1 cellular context compared by ENCODE assay signal in the genomic region with DNA sequence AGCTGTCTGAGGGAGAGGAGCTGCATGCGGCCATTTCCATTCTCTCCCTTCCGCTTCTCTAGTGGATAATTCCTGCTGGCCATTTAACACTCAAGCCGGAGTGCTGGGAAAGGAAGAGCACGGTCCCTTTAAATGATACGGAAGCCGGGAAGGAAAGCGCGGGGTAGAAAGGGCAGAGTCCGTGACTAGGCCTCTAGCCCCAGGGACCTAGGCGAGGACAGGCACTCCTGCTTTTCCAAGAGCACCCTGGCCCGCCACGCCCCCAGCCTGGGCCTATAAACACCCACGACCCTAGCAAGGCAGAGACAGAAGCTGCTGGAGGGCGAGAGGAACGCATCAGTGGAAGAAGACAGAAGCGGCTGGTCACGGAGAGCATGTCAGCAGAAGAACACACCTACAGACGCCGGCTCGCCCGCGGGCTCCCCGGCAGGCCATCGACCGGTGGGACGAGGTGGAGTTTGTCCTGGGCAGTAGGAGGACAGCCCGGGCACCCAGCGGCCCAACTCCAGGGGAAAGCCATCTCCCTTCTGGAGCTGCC.
A peak's percentile ranks its signal among the peaks of the same experiment; 100 is the strongest.
TF ChIP-seq lines count a peak whose summit lies in the region.

No MANE protein-coding gene starts in this region.

TF ChIP-seq in K562, 482 proteins besides CTCF, POLR2A, EP300 and RAD21 (continued from another document and continues in another):
- TF ChIP-seq, protein P1, sequence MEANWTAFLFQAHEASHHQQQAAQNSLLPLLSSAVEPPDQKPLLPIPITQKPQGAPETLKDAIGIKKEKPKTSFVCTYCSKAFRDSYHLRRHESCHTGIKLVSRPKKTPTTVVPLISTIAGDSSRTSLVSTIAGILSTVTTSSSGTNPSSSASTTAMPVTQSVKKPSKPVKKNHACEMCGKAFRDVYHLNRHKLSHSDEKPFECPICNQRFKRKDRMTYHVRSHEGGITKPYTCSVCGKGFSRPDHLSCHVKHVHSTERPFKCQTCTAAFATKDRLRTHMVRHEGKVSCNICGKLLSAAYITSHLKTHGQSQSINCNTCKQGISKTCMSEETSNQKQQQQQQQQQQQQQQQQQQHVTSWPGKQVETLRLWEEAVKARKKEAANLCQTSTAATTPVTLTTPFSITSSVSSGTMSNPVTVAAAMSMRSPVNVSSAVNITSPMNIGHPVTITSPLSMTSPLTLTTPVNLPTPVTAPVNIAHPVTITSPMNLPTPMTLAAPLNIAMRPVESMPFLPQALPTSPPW (CRISPR knock-in tag; IDR thresholded peaks at IDR 0.05): 0 out of 2 replicates have a peak, but pooled peaks have one; percentile 28
- TF ChIP-seq LEF1 (IDR thresholded peaks at IDR 0.05) (peak; percentile 46; the same call in 1 of the 2 replicates), YY1 (IDR thresholded peaks at IDR 0.05; ENCODE audit: borderline replicate concordance in 1 of 3, control insufficient read depth in 1 of 3, extremely low read depth in 1 of 3, insufficient read depth in 3 of 3, insufficient read length in 1 of 3, insufficient replicate concordance in 2 of 3, low read depth in 1 of 3, low read length in 2 of 3) (peak in 2 of 3 experiments; percentile 46 to 81), TEAD4 (IDR thresholded peaks at IDR 0.05; ENCODE audit: low read length) (no peak), TEAD4 (CRISPR knock-in tag; IDR thresholded peaks at IDR 0.05; ENCODE audit: borderline replicate concordance) (no peak), POLR2G (IDR thresholded peaks at IDR 0.05; ENCODE audit: low read depth, low read length) (peak; percentile 94), L3MBTL2 (IDR thresholded peaks at IDR 0.05) (peak; percentile 89), SIN3A (IDR thresholded peaks at IDR 0.05; ENCODE audit: borderline replicate concordance in 2 of 2, control insufficient read depth in 1 of 2, low read depth in 2 of 2, low read length in 2 of 2) (peak in 1 of 2 experiments; percentile 38; a peak in 3 of 4 replicates), CHCHD3 (CRISPR knock-in tag; IDR thresholded peaks at IDR 0.05) (peak; percentile 19; the same call in 1 of the 2 replicates), ETV5 (CRISPR knock-in tag; IDR thresholded peaks at IDR 0.05; ENCODE audit: low read depth) (0 out of 2 replicates have a peak, but pooled peaks have one; percentile 34), NFE2L1 (tag; IDR thresholded peaks at IDR 0.05; ENCODE audit: borderline replicate concordance, low read depth) (no peak), ELF1 (tag; IDR thresholded peaks at IDR 0.05) (peak; percentile 46; the same call in 1 of the 2 replicates), MTF1 (CRISPR knock-in tag; IDR thresholded peaks at IDR 0.05; ENCODE audit: borderline replicate concordance) (no peak), ARNT (IDR thresholded peaks at IDR 0.05) (peak in 1 of 2 experiments; percentile 52; a peak in 1 of 4 replicates), C11orf30 (IDR thresholded peaks at IDR 0.05; ENCODE audit: low read depth) (peak; percentile 3; the same call in 1 of the 2 replicates), GTF2F1 (IDR thresholded peaks at IDR 0.05; ENCODE audit: low read depth, low read length) (peak; percentile 30; the same call in 1 of the 2 replicates), NFRKB (IDR thresholded peaks at IDR 0.05; ENCODE audit: low read depth) (peak; percentile 91), PTBP1 (IDR thresholded peaks at IDR 0.05; ENCODE audit: low read depth, low read length) (no peak), NBN (IDR thresholded peaks at IDR 0.05; ENCODE audit: low read depth) (peak; percentile 60; the same call in 1 of the 2 replicates), MAZ (CRISPR knock-in tag; conservative IDR thresholded peaks at IDR 0.05 in 1 of 2, IDR thresholded peaks at IDR 0.05 in 1 of 2) (peak in 1 of 2 experiments; percentile 20; a peak in 1 of 4 replicates), CBX1 (IDR thresholded peaks at IDR 0.05; ENCODE audit: low read depth) (0 out of 2 replicates have a peak, but pooled peaks have one; percentile 18), POLR2AphosphoS5 (IDR thresholded peaks at IDR 0.05; ENCODE audit: control insufficient read depth, insufficient read depth, low read depth, low read length) (peak; percentile 83), CREB1 (IDR thresholded peaks at IDR 0.05) (no peak), CREB1 (CRISPR knock-in tag; IDR thresholded peaks at IDR 0.05) (0 out of 2 replicates have a peak, but pooled peaks have one; percentile 33), MTA3 (IDR thresholded peaks at IDR 0.05; ENCODE audit: borderline replicate concordance) (peak; percentile 98), MEF2D (tag; conservative IDR thresholded peaks at IDR 0.05; ENCODE audit: low read depth) (no peak), ZNF445 (CRISPR knock-in tag; IDR thresholded peaks at IDR 0.05; ENCODE audit: low read depth) (no peak), CREM (IDR thresholded peaks at IDR 0.05; ENCODE audit: low read depth) (peak; percentile 45), ATF1 (CRISPR knock-in tag; IDR thresholded peaks at IDR 0.05) (no peak), ATF1 (tag; IDR thresholded peaks at IDR 0.05) (peak; percentile 76), SLC30A9 (CRISPR knock-in tag; IDR thresholded peaks at IDR 0.05) (no peak), HDAC1 (IDR thresholded peaks at IDR 0.05) (peak in 1 of 2 experiments; percentile 78; a peak in 1 of 4 replicates), SAP30 (IDR thresholded peaks at IDR 0.05; ENCODE audit: borderline replicate concordance, insufficient read depth, low read depth, low read length, poor library complexity, severe bottlenecking) (peak; percentile 34), NRF1 (conservative IDR thresholded peaks at IDR 0.05 in 1 of 2, IDR thresholded peaks at IDR 0.05 in 1 of 2) (peak; percentile 14 to 28; a peak in 1 of 4 replicates), SMAD1 (IDR thresholded peaks at IDR 0.05; ENCODE audit: low read depth, low read length, partially characterized antibody) (no peak), PHF8 (IDR thresholded peaks at IDR 0.05; ENCODE audit: borderline replicate concordance, low read length) (peak; percentile 69; the same call in 1 of the 2 replicates), ZFP36 (IDR thresholded peaks at IDR 0.05; ENCODE audit: low read depth, low read length, partially characterized antibody) (no peak)
- TF ChIP-seq, protein P2, sequence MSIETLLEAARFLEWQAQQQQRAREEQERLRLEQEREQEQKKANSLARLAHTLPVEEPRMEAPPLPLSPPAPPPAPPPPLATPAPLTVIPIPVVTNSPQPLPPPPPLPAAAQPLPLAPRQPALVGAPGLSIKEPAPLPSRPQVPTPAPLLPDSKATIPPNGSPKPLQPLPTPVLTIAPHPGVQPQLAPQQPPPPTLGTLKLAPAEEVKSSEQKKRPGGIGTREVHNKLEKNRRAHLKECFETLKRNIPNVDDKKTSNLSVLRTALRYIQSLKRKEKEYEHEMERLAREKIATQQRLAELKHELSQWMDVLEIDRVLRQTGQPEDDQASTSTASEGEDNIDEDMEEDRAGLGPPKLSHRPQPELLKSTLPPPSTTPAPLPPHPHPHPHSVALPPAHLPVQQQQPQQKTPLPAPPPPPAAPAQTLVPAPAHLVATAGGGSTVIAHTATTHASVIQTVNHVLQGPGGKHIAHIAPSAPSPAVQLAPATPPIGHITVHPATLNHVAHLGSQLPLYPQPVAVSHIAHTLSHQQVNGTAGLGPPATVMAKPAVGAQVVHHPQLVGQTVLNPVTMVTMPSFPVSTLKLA (conservative IDR thresholded peaks at IDR 0.05): peak; percentile 54 to 80; a peak in 3 of 4 replicates
- TF ChIP-seq, protein P3, sequence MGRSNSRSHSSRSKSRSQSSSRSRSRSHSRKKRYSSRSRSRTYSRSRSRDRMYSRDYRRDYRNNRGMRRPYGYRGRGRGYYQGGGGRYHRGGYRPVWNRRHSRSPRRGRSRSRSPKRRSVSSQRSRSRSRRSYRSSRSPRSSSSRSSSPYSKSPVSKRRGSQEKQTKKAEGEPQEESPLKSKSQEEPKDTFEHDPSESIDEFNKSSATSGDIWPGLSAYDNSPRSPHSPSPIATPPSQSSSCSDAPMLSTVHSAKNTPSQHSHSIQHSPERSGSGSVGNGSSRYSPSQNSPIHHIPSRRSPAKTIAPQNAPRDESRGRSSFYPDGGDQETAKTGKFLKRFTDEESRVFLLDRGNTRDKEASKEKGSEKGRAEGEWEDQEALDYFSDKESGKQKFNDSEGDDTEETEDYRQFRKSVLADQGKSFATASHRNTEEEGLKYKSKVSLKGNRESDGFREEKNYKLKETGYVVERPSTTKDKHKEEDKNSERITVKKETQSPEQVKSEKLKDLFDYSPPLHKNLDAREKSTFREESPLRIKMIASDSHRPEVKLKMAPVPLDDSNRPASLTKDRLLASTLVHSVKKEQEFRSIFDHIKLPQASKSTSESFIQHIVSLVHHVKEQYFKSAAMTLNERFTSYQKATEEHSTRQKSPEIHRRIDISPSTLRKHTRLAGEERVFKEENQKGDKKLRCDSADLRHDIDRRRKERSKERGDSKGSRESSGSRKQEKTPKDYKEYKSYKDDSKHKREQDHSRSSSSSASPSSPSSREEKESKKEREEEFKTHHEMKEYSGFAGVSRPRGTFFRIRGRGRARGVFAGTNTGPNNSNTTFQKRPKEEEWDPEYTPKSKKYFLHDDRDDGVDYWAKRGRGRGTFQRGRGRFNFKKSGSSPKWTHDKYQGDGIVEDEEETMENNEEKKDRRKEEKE (IDR thresholded peaks at IDR 0.05; ENCODE audit: borderline replicate concordance in 1 of 2, control insufficient read depth in 1 of 2, low read depth in 2 of 2, low read length in 1 of 2): no peak
- TF ChIP-seq, protein P4, sequence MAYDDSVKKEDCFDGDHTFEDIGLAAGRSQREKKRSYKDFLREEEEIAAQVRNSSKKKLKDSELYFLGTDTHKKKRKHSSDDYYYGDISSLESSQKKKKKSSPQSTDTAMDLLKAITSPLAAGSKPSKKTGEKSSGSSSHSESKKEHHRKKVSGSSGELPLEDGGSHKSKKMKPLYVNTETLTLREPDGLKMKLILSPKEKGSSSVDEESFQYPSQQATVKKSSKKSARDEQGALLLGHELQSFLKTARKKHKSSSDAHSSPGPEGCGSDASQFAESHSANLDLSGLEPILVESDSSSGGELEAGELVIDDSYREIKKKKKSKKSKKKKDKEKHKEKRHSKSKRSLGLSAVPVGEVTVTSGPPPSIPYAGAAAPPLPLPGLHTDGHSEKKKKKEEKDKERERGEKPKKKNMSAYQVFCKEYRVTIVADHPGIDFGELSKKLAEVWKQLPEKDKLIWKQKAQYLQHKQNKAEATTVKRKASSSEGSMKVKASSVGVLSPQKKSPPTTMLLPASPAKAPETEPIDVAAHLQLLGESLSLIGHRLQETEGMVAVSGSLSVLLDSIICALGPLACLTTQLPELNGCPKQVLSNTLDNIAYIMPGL (CRISPR knock-in tag; IDR thresholded peaks at IDR 0.05): no peak
- TF ChIP-seq, protein P5, sequence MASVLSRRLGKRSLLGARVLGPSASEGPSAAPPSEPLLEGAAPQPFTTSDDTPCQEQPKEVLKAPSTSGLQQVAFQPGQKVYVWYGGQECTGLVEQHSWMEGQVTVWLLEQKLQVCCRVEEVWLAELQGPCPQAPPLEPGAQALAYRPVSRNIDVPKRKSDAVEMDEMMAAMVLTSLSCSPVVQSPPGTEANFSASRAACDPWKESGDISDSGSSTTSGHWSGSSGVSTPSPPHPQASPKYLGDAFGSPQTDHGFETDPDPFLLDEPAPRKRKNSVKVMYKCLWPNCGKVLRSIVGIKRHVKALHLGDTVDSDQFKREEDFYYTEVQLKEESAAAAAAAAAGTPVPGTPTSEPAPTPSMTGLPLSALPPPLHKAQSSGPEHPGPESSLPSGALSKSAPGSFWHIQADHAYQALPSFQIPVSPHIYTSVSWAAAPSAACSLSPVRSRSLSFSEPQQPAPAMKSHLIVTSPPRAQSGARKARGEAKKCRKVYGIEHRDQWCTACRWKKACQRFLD (CRISPR knock-in tag; IDR thresholded peaks at IDR 0.05): no peak
- TF ChIP-seq, protein P6, sequence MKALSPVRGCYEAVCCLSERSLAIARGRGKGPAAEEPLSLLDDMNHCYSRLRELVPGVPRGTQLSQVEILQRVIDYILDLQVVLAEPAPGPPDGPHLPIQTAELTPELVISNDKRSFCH (CRISPR knock-in tag; IDR thresholded peaks at IDR 0.05): no peak
- TF ChIP-seq, protein P6 (tag; IDR thresholded peaks at IDR 0.05): no peak
- TF ChIP-seq, protein P7, sequence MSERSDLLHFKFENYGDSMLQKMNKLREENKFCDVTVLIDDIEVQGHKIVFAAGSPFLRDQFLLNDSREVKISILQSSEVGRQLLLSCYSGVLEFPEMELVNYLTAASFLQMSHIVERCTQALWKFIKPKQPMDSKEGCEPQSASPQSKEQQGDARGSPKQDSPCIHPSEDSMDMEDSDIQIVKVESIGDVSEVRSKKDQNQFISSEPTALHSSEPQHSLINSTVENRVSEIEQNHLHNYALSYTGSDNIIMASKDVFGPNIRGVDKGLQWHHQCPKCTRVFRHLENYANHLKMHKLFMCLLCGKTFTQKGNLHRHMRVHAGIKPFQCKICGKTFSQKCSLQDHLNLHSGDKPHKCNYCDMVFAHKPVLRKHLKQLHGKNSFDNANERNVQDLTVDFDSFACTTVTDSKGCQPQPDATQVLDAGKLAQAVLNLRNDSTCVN (CRISPR knock-in tag; IDR thresholded peaks at IDR 0.05): no peak
- TF ChIP-seq, protein P8, sequence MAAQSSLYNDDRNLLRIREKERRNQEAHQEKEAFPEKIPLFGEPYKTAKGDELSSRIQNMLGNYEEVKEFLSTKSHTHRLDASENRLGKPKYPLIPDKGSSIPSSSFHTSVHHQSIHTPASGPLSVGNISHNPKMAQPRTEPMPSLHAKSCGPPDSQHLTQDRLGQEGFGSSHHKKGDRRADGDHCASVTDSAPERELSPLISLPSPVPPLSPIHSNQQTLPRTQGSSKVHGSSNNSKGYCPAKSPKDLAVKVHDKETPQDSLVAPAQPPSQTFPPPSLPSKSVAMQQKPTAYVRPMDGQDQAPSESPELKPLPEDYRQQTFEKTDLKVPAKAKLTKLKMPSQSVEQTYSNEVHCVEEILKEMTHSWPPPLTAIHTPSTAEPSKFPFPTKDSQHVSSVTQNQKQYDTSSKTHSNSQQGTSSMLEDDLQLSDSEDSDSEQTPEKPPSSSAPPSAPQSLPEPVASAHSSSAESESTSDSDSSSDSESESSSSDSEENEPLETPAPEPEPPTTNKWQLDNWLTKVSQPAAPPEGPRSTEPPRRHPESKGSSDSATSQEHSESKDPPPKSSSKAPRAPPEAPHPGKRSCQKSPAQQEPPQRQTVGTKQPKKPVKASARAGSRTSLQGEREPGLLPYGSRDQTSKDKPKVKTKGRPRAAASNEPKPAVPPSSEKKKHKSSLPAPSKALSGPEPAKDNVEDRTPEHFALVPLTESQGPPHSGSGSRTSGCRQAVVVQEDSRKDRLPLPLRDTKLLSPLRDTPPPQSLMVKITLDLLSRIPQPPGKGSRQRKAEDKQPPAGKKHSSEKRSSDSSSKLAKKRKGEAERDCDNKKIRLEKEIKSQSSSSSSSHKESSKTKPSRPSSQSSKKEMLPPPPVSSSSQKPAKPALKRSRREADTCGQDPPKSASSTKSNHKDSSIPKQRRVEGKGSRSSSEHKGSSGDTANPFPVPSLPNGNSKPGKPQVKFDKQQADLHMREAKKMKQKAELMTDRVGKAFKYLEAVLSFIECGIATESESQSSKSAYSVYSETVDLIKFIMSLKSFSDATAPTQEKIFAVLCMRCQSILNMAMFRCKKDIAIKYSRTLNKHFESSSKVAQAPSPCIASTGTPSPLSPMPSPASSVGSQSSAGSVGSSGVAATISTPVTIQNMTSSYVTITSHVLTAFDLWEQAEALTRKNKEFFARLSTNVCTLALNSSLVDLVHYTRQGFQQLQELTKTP (IDR thresholded peaks at IDR 0.05; ENCODE audit: low read depth in 1 of 2, partially characterized antibody in 2 of 2): peak in 1 of 2 experiments; percentile 30
- TF ChIP-seq, protein P9, sequence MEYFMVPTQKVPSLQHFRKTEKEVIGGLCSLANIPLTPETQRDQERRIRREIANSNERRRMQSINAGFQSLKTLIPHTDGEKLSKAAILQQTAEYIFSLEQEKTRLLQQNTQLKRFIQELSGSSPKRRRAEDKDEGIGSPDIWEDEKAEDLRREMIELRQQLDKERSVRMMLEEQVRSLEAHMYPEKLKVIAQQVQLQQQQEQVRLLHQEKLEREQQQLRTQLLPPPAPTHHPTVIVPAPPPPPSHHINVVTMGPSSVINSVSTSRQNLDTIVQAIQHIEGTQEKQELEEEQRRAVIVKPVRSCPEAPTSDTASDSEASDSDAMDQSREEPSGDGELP (CRISPR knock-in tag; IDR thresholded peaks at IDR 0.05; ENCODE audit: borderline replicate concordance): peak; percentile 46; the same call in 1 of the 2 replicates
